In the genomic region with DNA sequence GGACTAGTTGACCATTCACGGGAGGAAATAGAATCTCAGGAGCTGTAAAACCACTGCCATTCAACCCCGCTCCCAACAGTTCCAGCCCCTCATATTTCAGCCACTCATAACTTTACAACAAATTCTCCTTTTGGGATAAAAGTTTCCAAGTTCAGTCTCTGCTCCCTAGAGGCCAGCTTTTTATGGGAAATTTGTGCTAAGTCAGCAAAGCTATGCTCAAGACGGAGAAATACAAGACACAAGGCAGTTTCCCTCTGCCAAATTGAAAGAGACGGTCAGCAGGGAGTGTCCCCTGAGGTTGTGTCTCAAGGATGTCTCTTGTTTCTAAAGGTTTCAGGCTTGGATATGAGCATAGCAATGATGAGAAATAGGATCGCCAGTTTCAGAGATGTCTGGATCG, we compare ENCODE assay signal across 27 cellular contexts.
DNase-seq lines count a peak whose midpoint lies in the region; ATAC-seq, FAIRE-seq and TF ChIP-seq lines count a peak whose summit lies in the region.
"Had no signal": no experiment of that assay in that cellular context is flagged by ENCODE, and none has a peak within 500 bp of the region (broad histone marks: within the 10 kb centered on the region; RNA-seq: fewer than 3 reads in every experiment).

No MANE protein-coding gene starts in this region.

- H3K9me1 ChIP-seq in K562 (ENCODE audit: control insufficient read depth, insufficient read depth, low read length): no peaks in the 10 kb centered on the region

- no peak overlapping the region for H3K4me2 ChIP-seq in HepG2 (ENCODE audit: low read depth, low read length)
- H3K4me2 ChIP-seq in K562 (ENCODE audit: insufficient read depth, low read length): no peak overlapping the region
- H3K4me2 ChIP-seq: BLaER1 had no signal

- no peaks in the 10 kb centered on the region for H4K20me1 ChIP-seq in HepG2 (ENCODE audit: insufficient read depth, low read length)
- no peaks in the 10 kb centered on the region for H4K20me1 ChIP-seq in K562 (replicated peaks; ENCODE audit: control insufficient read depth, insufficient read depth, low read length)
- H4K20me1 ChIP-seq: BLaER1 had no signal

- TF ChIP-seq CTCF in HepG2 (CRISPR knock-in tag; IDR thresholded peaks at IDR 0.05) (no peak), right lobe of liver (IDR thresholded peaks at IDR 0.05) (no peak), K562 (IDR thresholded peaks at IDR 0.05 in 2 of 3, conservative IDR thresholded peaks at IDR 0.05 in 1 of 3; ENCODE audit: insufficient read depth in 2 of 3, low read depth in 1 of 3, low read length in 3 of 3) (no peak), nephron (IDR thresholded peaks at IDR 0.05; ENCODE audit: unreplicated experiment in 3 of 3) (no peak)

- peaks cover 8% of the 10 kb centered on the region for H3K27me3 Mint-ChIP-seq in nephron (ENCODE audit: low read depth)
- H3K27me3 Mint-ChIP-seq: CD4-positive, alpha-beta memory T cell; CD4-positive, CD25-positive, alpha-beta regulatory T cell; CD8-positive, alpha-beta memory T cell had no signal

- no peaks in the 10 kb centered on the region for H3K36me3 Mint-ChIP-seq in nephron (ENCODE audit: low read depth)
- H3K36me3 Mint-ChIP-seq: CD14-positive monocyte; CD4-positive, alpha-beta memory T cell; CD4-positive, CD25-positive, alpha-beta regulatory T cell; CD8-positive, alpha-beta memory T cell had no signal

- no peaks in the 10 kb centered on the region for H3K4me1 ChIP-seq in HepG2 (ENCODE audit: insufficient read depth, low read length)
- no peaks in the 10 kb centered on the region for H3K4me1 ChIP-seq in right lobe of liver
- no peaks in the 10 kb centered on the region for H3K4me1 ChIP-seq in K562 (replicated peaks in 1 of 2; ENCODE audit: control insufficient read depth in 2 of 2, insufficient read depth in 2 of 2, low read length in 2 of 2)
- H3K4me1 ChIP-seq: BLaER1 had no signal

- WGBS in HepG2 (ENCODE audit: low lambda C conversion rate): 8% methylated on average over 6 of the region's 6 CpGs
- WGBS in right lobe of liver (ENCODE audit: insufficient coverage, low coverage, low lambda C conversion rate, missing lambda C conversion rate): 74% methylated on average over 6 of the region's 6 CpGs
- WGBS in K562 (ENCODE audit: insufficient coverage, low coverage, missing lambda C conversion rate): 0% methylated on average over 4 of the region's 6 CpGs

- H3K36me3 ChIP-seq in HepG2 (replicated peaks in 1 of 2; ENCODE audit: control insufficient read depth in 1 of 2, insufficient read depth in 2 of 2, low read length in 2 of 2): no peaks in the 10 kb centered on the region
- no peaks in the 10 kb centered on the region for H3K36me3 ChIP-seq in right lobe of liver
- no peaks in the 10 kb centered on the region for H3K36me3 ChIP-seq in K562 (ENCODE audit: control insufficient read depth, insufficient read depth, low read length)
- H3K36me3 ChIP-seq: BE2C, BLaER1 had no signal

- CTCF ChIA-PET in HepG2 (lab: Yijun Ruan, JAX; ENCODE audit: low intra/inter-chr PET ratio, low total read pairs) (no interaction called here), K562 (lab: Yijun Ruan, JAX; ENCODE audit: low intra/inter-chr PET ratio) (no interaction called here)

- H3K4me3 Mint-ChIP-seq in nephron: no peak overlapping the region
- H3K4me3 Mint-ChIP-seq: CD14-positive monocyte; CD4-positive, alpha-beta memory T cell; CD4-positive, CD25-positive, alpha-beta regulatory T cell; CD8-positive, alpha-beta memory T cell had no signal

- H3K9me3 ChIP-seq in HepG2 (ENCODE audit: low read length) (no peaks in the 10 kb centered on the region), right lobe of liver (no peaks in the 10 kb centered on the region), K562 (replicated peaks; ENCODE audit: control insufficient read depth, insufficient read depth, low read depth, low read length) (no peaks in the 10 kb centered on the region)
- H3K9me3 ChIP-seq: BE2C, BLaER1 had no signal

- H3K4me3 ChIP-seq in HepG2 (replicated peaks in 1 of 3; ENCODE audit: insufficient read depth in 1 of 3, low read depth in 2 of 3, low read length in 3 of 3): no peak overlapping the region
- H3K4me3 ChIP-seq in right lobe of liver: no peak overlapping the region
- no peak overlapping the region for H3K4me3 ChIP-seq in K562
- H3K4me3 ChIP-seq: BLaER1, GM12878 had no signal

- FAIRE-seq in HepG2 (lab: Jason Lieb, UNC): no peak
- FAIRE-seq in K562 (lab: Jason Lieb, UNC): no peak
- FAIRE-seq: GM12878, GM12892, GM18507 had no signal

- TF ChIP-seq POLR2A in HepG2 (IDR thresholded peaks at IDR 0.05; ENCODE audit: insufficient read depth in 1 of 2, low read depth in 2 of 2, low read length in 2 of 2) (no peak), right lobe of liver (IDR thresholded peaks at IDR 0.05) (no peak), K562 (conservative IDR thresholded peaks at IDR 0.05) (no peak)

- no peak for DNase-seq in HepG2 (ENCODE audit: low spot score)
- no peak for DNase-seq in right lobe of liver
- no peak for DNase-seq in K562 (ENCODE audit: extremely low read depth in 1 of 4, low spot score in 3 of 4)
- no peak for DNase-seq in MV-4-11 (lab: John Stamatoyannopoulos, UW)
- DNase-seq in NCI-H748 (lab: John Stamatoyannopoulos, UW; ENCODE audit: unreplicated experiment): no peak
- DNase-seq in stimulated activated CD4-positive, alpha-beta T cell treated with anti-CD3 and anti-CD28 coated beads, Interleukin-2, amount 100 ng/mL, for 48 hours: no peak
- DNase-seq: ACHN; BE2C; C1 segment of cervical spinal cord; CD4-positive, alpha-beta memory T cell; CD4-positive, CD25-positive, alpha-beta regulatory T cell; CD8-positive, alpha-beta memory T cell; COR-L47; DMS 273 treated with DMSO at 0.1 percent for 48 hours; DMS153; DMS53; DMS79; DND-41; EL; GDM1 had no signal

- H3K27ac ChIP-seq in HepG2 (ENCODE audit: extremely low read length, insufficient read depth, low read length): no peak overlapping the region
- H3K27ac ChIP-seq in right lobe of liver: no peak overlapping the region
- no peak overlapping the region for H3K27ac ChIP-seq in K562 (ENCODE audit: extremely low read depth, low read depth, low read length)
- H3K27ac ChIP-seq: 22Rv1, BLaER1 had no signal

- no peaks in the 10 kb centered on the region for H3K79me2 ChIP-seq in HepG2 (ENCODE audit: insufficient read depth, low read length)
- no peaks in the 10 kb centered on the region for H3K79me2 ChIP-seq in K562 (ENCODE audit: control insufficient read depth, insufficient read depth, low read length)

- TF ChIP-seq RAD21 in HepG2 (CRISPR knock-in tag; IDR thresholded peaks at IDR 0.05): no peak
- no peak for TF ChIP-seq RAD21 in K562 (CRISPR knock-in tag; conservative IDR thresholded peaks at IDR 0.05 in 1 of 2, IDR thresholded peaks at IDR 0.05 in 1 of 2)

- no peak overlapping the region for H2AFZ ChIP-seq in HepG2 (ENCODE audit: low read length)
- H2AFZ ChIP-seq in K562 (ENCODE audit: low read depth, low read length): no peak overlapping the region

- intact Hi-C loops in HepG2 (cut with micrococcal nuclease; ENCODE audit: unreplicated experiment): no loop called here
- intact Hi-C loops in right lobe of liver (cut with DNase I): no loop called here
- intact Hi-C loops in K562 (cut with micrococcal nuclease): no loop called here

- peak overlapping the region; percentile 44 to 77 (median 63) for H3K27ac Mint-ChIP-seq in nephron
- H3K27ac Mint-ChIP-seq: CD14-positive monocyte; CD4-positive, alpha-beta memory T cell; CD4-positive, CD25-positive, alpha-beta regulatory T cell; CD8-positive, alpha-beta memory T cell had no signal

- POLR2A ChIA-PET in HepG2 (lab: Yijun Ruan, JAX) (no interaction called here), K562 (lab: Yijun Ruan, JAX) (no interaction called here)

- H3K27me3 ChIP-seq in HepG2 (ENCODE audit: control insufficient read depth in 1 of 2, insufficient read depth in 2 of 2, low read length in 2 of 2) (no peaks in the 10 kb centered on the region), right lobe of liver (no peaks in the 10 kb centered on the region), K562 (ENCODE audit: control insufficient read depth in 2 of 2, insufficient read depth in 2 of 2, low read length in 2 of 2) (no peaks in the 10 kb centered on the region)
- H3K27me3 ChIP-seq: BE2C, BLaER1 had no signal

- peaks cover 27% of the 10 kb centered on the region for H3K4me1 Mint-ChIP-seq in nephron
- H3K4me1 Mint-ChIP-seq: CD14-positive monocyte; CD4-positive, alpha-beta memory T cell; CD4-positive, CD25-positive, alpha-beta regulatory T cell; CD8-positive, alpha-beta memory T cell had no signal

- H3K9me3 Mint-ChIP-seq in nephron: peaks cover 7% of the 10 kb centered on the region

- TF ChIP-seq EP300 in HepG2 (IDR thresholded peaks at IDR 0.05; ENCODE audit: low read depth in 2 of 2, low read length in 2 of 2): no peak
- TF ChIP-seq EP300 in HepG2 (CRISPR knock-in tag; IDR thresholded peaks at IDR 0.05; ENCODE audit: borderline replicate concordance): no peak
- TF ChIP-seq EP300 in K562 (IDR thresholded peaks at IDR 0.05; ENCODE audit: low read length): no peak

- H3K9ac ChIP-seq in HepG2 (ENCODE audit: insufficient read depth, low read depth, low read length): no peak overlapping the region
- no peak overlapping the region for H3K9ac ChIP-seq in K562 (ENCODE audit: insufficient read depth in 1 of 2, low read depth in 2 of 2, low read length in 2 of 2)
- H3K9ac ChIP-seq: BLaER1 had no signal

- no TSS peak for BruUV-seq in HepG2 (replicated peaks; lab: Mats Ljungman, UMichigan)
- no TSS peak for BruUV-seq in K562 (replicated peaks; lab: Mats Ljungman, UMichigan)

- ATAC-seq in HepG2 (no peak), right lobe of liver (no peak), K562 (no peak)
- ATAC-seq: GM12878 had no signal

- in situ Hi-C loops in HepG2 (cut with HindIII; ENCODE audit: extremely low pct_ligation_motif_present, low pct_unique_long_range_greater_than_20kb): no loop called here
- in situ Hi-C loops in K562 (cut with MboI): no loop called here

TF ChIP-seq in HepG2, 621 proteins besides CTCF, POLR2A, EP300 and RAD21 (continues in another document):
- TF ChIP-seq MAFF (IDR thresholded peaks at IDR 0.05; ENCODE audit: low read depth, low read length): peak; percentile 78

TF ChIP-seq in K562, 482 proteins besides CTCF, POLR2A, EP300 and RAD21:
- TF ChIP-seq, protein P1, sequence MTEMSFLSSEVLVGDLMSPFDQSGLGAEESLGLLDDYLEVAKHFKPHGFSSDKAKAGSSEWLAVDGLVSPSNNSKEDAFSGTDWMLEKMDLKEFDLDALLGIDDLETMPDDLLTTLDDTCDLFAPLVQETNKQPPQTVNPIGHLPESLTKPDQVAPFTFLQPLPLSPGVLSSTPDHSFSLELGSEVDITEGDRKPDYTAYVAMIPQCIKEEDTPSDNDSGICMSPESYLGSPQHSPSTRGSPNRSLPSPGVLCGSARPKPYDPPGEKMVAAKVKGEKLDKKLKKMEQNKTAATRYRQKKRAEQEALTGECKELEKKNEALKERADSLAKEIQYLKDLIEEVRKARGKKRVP (CRISPR knock-in tag; IDR thresholded peaks at IDR 0.05): no peak
- TF ChIP-seq ZNF316 (IDR thresholded peaks at IDR 0.05): peak; percentile 12; the same call in 1 of the 2 replicates
- peak; percentile 41; the same call in 1 of the 2 replicates for TF ChIP-seq MAFF (IDR thresholded peaks at IDR 0.05; ENCODE audit: low read length)
- peak; percentile 49; the same call in 1 of the 2 replicates for TF ChIP-seq MAFK (IDR thresholded peaks at IDR 0.05; ENCODE audit: low read length)
